In the genomic region with DNA sequence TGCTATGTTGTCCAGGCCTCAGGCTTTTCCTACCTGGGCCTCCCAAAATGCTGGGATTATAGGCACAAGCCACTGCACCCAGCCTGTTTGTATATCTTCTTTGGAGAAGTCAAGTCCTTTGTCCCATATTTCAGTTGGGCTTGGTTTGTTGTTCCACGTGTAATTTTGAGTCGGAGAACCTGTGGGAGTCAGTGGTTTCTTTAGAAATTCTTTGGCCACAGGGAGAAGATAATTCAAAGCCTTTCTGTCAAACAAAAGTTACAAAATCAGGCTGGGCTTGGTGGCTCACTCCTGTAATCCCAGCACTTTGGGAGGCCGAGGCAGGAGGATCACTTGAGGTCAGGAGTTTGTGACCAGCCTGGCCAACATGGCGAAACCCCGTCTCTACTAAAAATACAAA, we compare ENCODE assay signal across 4 cellular contexts. TPM values are rescaled to one million over a fixed set of nuclear protein-coding genes. Genes with fewer than 3 reads are reported as not detected.
"Had no signal": no experiment of that assay in that cellular context is flagged by ENCODE, and none has a peak within 500 bp of the region (broad histone marks: within the 10 kb centered on the region; RNA-seq: fewer than 3 reads in every experiment).

No MANE protein-coding gene starts in this region.

RNA-seq across cellular contexts. Expression of a gene that starts 29.7 kb away (rescaled TPM):
- total RNA-seq: HT-29, PC-9, Peyer's patch, RPMI7951 had no signal
